In genomic region chr14:30402846-30403245, GRCh38 we compare ENCODE assay signal across 20 cellular contexts.
"Had no signal": no experiment of that assay in that cellular context is flagged by ENCODE, and none has a peak within 500 bp of the region (broad histone marks: within the 10 kb centered on the region; RNA-seq: fewer than 3 reads in every experiment).

No MANE protein-coding gene starts in this region.

- DNase-seq: Kasumi-1, MM.1S, NCI-H1092 treated with DMSO at 0.1 percent for 48 hours, NCI-H1436, NCI-H1930, NCI-H2081, NCI-H2107, NCI-H2171 treated with DMSO at 0.1 percent for 48 hours, NCI-H226, NCI-H446 treated with DMSO at 0.1 percent for 48 hours, NCI-H510A treated with DMSO at 0.1 percent for 48 hours, NCI-H526 treated with DMSO at 0.1 percent for 48 hours, NCI-H774, Right ventricle myocardium superior, RPMI8226, SIG-M5 had no signal

- H3K9ac ChIP-seq: KMS-11 had no signal

- H3K4me2 ChIP-seq: KMS-11 had no signal

- H3K27ac ChIP-seq: KMS-11, SJSA1, SK-N-MC had no signal

- H3K9me3 ChIP-seq: SJSA1 had no signal

- H3K4me1 ChIP-seq: SJSA1 had no signal

- H3K4me3 ChIP-seq: K562, SJSA1, SK-N-MC had no signal

- H3K36me3 ChIP-seq: SJSA1 had no signal
